ENCODE assay signal across 15 cellular contexts in the genomic region with DNA sequence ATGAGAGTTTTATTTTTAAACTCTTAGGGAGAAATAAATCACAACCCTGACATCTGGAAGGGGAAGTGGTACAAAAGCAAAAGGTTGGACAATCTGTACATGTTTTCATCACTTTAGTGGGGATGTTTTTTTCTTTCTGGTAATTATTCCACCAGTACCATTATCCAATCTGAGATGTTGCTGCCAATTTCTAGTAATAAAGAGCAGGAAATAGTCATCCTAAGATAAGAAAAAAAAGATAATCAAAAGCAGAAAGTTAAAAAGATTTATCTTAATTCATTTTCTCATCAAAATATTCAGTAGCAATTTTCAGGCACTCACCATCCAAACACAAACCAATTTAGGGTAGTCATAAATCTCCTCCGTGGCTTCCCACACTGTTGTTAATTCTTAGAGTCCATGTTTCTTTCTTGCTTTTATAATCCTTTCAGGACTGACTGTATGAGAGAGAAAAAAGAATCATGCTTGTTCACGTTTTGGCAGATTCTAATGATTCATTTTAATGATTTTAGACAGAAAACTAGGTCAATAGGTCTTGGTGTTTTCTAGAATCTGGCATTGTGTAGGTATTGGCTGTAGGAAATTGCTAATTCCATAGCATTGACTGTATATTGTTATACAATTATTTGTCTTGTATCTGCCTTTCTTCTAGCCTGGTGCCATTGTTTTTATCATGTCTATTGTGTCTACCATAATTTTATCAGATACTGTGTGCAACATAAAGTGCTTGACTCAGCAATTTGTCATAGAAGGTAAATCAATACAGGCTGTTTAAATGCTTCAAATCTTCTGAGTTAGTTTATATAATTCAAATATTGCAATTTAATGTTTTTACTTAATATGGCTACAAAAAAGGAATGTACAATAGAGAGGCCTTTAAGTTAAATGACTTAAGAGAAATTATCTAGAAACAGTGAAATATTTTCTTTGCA.
DNase-seq lines count a peak whose midpoint lies in the region; ATAC-seq, FAIRE-seq and TF ChIP-seq lines count a peak whose summit lies in the region.
"Had no signal": no experiment of that assay in that cellular context is flagged by ENCODE, and none has a peak within 500 bp of the region (broad histone marks: within the 10 kb centered on the region; RNA-seq: fewer than 3 reads in every experiment).

No MANE protein-coding gene starts in this region.

- TF ChIP-seq CTCF in A549 (IDR thresholded peaks at IDR 0.05) (no peak), K562 (IDR thresholded peaks at IDR 0.05 in 2 of 3, conservative IDR thresholded peaks at IDR 0.05 in 1 of 3; ENCODE audit: insufficient read depth in 2 of 3, low read depth in 1 of 3, low read length in 3 of 3) (no peak)

- intact Hi-C loops in K562 (cut with micrococcal nuclease): no loop called here

- no peak overlapping the region for H2BK12ac ChIP-seq in mesenchymal stem cell (ENCODE audit: low read length in 2 of 2)

- POLR2A ChIA-PET in A549 (lab: Yijun Ruan, JAX) (no interaction called here), K562 (lab: Yijun Ruan, JAX) (no interaction called here), T-cell (lab: Charles Lee) (no interaction called here)

- no peaks in the 10 kb centered on the region for H3K27me3 ChIP-seq in K562 (ENCODE audit: control insufficient read depth in 2 of 2, insufficient read depth in 2 of 2, low read length in 2 of 2)
- H3K27me3 ChIP-seq in mesenchymal stem cell (ENCODE audit: control insufficient read depth in 1 of 2, insufficient read depth in 1 of 2, low read length in 2 of 2): no peaks in the 10 kb centered on the region
- H3K27me3 ChIP-seq: SJSA1 had no signal

- H3K36me3 ChIP-seq in K562 (ENCODE audit: control insufficient read depth, insufficient read depth, low read length): no peaks in the 10 kb centered on the region
- H3K36me3 ChIP-seq in mesenchymal stem cell (ENCODE audit: control insufficient read depth in 1 of 2, insufficient read depth in 2 of 2, low read depth in 1 of 2, low read length in 2 of 2): no peaks in the 10 kb centered on the region
- H3K36me3 ChIP-seq: SJSA1 had no signal

- H3K27ac ChIP-seq in A549: no peak overlapping the region
- H3K27ac ChIP-seq in K562 (ENCODE audit: extremely low read depth, low read depth, low read length): no peak overlapping the region
- H3K27ac ChIP-seq in mesenchymal stem cell (ENCODE audit: low read length, poor library complexity, severe bottlenecking): no peak overlapping the region
- H3K27ac ChIP-seq: SJSA1 had no signal

- H4K8ac ChIP-seq in mesenchymal stem cell (ENCODE audit: low read length): no peak overlapping the region

- H2AFZ ChIP-seq in K562 (ENCODE audit: low read depth, low read length): no peak overlapping the region
- H2AFZ ChIP-seq in mesenchymal stem cell (ENCODE audit: low read depth, low read length): no peak overlapping the region

- no peaks in the 10 kb centered on the region for H3K9me1 ChIP-seq in K562 (ENCODE audit: control insufficient read depth, insufficient read depth, low read length)

- DNase-seq in A549 (ENCODE audit: low read depth in 1 of 2, low spot score in 1 of 2): no peak
- DNase-seq in MV-4-11 (lab: John Stamatoyannopoulos, UW): peak; percentile 24
- DNase-seq in K562 (ENCODE audit: extremely low read depth in 1 of 4, low spot score in 3 of 4): no peak
- DNase-seq in mesenchymal stem cell: peak; percentile 8
- DNase-seq in T-cell: no peak
- DNase-seq in stimulated activated CD4-positive, alpha-beta T cell treated with anti-CD3 and anti-CD28 coated beads, Interleukin-4, amount 100 ng/mL, for 4 hours: no peak
- no peak for DNase-seq in activated CD4-positive, CD25-positive, alpha-beta regulatory T cell (lab: John Stamatoyannopoulos, UW)
- DNase-seq: DMS79 treated with DMSO at 0.1 percent for 48 hours, KBM-7, NCI-H1694 treated with DMSO at 0.1 percent for 48 hours, NCI-H510A treated with DMSO at 0.1 percent for 48 hours, NCI-H82 had no signal

- no TSS peak for BruUV-seq in K562 (replicated peaks; lab: Mats Ljungman, UMichigan)

- no peak overlapping the region for H2AK5ac ChIP-seq in mesenchymal stem cell (ENCODE audit: low read length, severe bottlenecking)

- H3K27me3 Mint-ChIP-seq in T-cell: peaks cover 2 to 3% of the 10 kb centered on the region in 2 donors

- no peaks in the 10 kb centered on the region for H3K9me3 ChIP-seq in A549
- H3K9me3 ChIP-seq in K562 (replicated peaks; ENCODE audit: control insufficient read depth, insufficient read depth, low read depth, low read length): no peaks in the 10 kb centered on the region; the same call in 1 of the 2 replicates
- H3K9me3 ChIP-seq in mesenchymal stem cell (ENCODE audit: control insufficient read depth, low read length): no peaks in the 10 kb centered on the region
- H3K9me3 ChIP-seq: SJSA1 had no signal

- H3K79me1 ChIP-seq in mesenchymal stem cell (replicated peaks; ENCODE audit: low read length, poor library complexity, severe bottlenecking): no peaks in the 10 kb centered on the region

- no peak overlapping the region for H3K18ac ChIP-seq in mesenchymal stem cell (ENCODE audit: low read depth in 1 of 2, low read length in 2 of 2)

- in situ Hi-C loops in K562 (cut with MboI): no loop called here

- no peak for TF ChIP-seq EP300 in A549 (IDR thresholded peaks at IDR 0.05)
- no peak for TF ChIP-seq EP300 in K562 (IDR thresholded peaks at IDR 0.05; ENCODE audit: low read length)

- H3K14ac ChIP-seq in mesenchymal stem cell (ENCODE audit: low read length in 2 of 2): no peak overlapping the region

- no peak overlapping the region for H3K4me2 ChIP-seq in A549
- H3K4me2 ChIP-seq in K562 (ENCODE audit: insufficient read depth, low read length): no peak overlapping the region
- H3K4me2 ChIP-seq in mesenchymal stem cell (ENCODE audit: low read length, poor library complexity, severe bottlenecking): no peak overlapping the region

- TF ChIP-seq RAD21 in A549 (conservative IDR thresholded peaks at IDR 0.05 in 1 of 2, IDR thresholded peaks at IDR 0.05 in 1 of 2): no peak
- no peak for TF ChIP-seq RAD21 in K562 (CRISPR knock-in tag; conservative IDR thresholded peaks at IDR 0.05 in 1 of 2, IDR thresholded peaks at IDR 0.05 in 1 of 2)

- H4K91ac ChIP-seq in mesenchymal stem cell (ENCODE audit: low read length): no peak overlapping the region

- no peak overlapping the region for H3K4me3 ChIP-seq in A549
- H3K4me3 ChIP-seq in K562: no peak overlapping the region
- no peak overlapping the region for H3K4me3 ChIP-seq in mesenchymal stem cell (ENCODE audit: insufficient read depth in 1 of 2, low read depth in 1 of 2, low read length in 2 of 2)
- H3K4me3 ChIP-seq: SJSA1 had no signal

- no peak overlapping the region for H3K9ac ChIP-seq in K562 (ENCODE audit: insufficient read depth in 1 of 2, low read depth in 2 of 2, low read length in 2 of 2)
- no peak overlapping the region for H3K9ac ChIP-seq in mesenchymal stem cell (ENCODE audit: low read length)

- no peak for FAIRE-seq in A549 (lab: Jason Lieb, UNC)
- no peak for FAIRE-seq in K562 (lab: Jason Lieb, UNC)

- H2BK15ac ChIP-seq in mesenchymal stem cell (ENCODE audit: low read depth, poor library complexity, severe bottlenecking): no peak overlapping the region

- no peaks in the 10 kb centered on the region for H4K20me1 ChIP-seq in K562 (replicated peaks; ENCODE audit: control insufficient read depth, insufficient read depth, low read length)

- H3K4me1 ChIP-seq in A549: no peaks in the 10 kb centered on the region
- no peaks in the 10 kb centered on the region for H3K4me1 ChIP-seq in K562 (replicated peaks in 1 of 2; ENCODE audit: control insufficient read depth in 2 of 2, insufficient read depth in 2 of 2, low read length in 2 of 2)
- H3K4me1 ChIP-seq in mesenchymal stem cell (ENCODE audit: control insufficient read depth, insufficient read depth, low read depth, low read length): no peaks in the 10 kb centered on the region

- H3K9me3 Mint-ChIP-seq in T-cell: peaks cover 0 to 10% (median under 1%) of the 10 kb centered on the region in 3 donors

- H3K4me3 Mint-ChIP-seq in T-cell: no peak overlapping the region
- H3K4me3 Mint-ChIP-seq: CD14-positive monocyte had no signal

- H3K36me3 Mint-ChIP-seq in T-cell: no peaks in the 10 kb centered on the region
- H3K36me3 Mint-ChIP-seq: CD14-positive monocyte had no signal

- H3K23ac ChIP-seq in mesenchymal stem cell (ENCODE audit: low read length in 2 of 2): no peak overlapping the region

- no peak for ATAC-seq in A549
- no peak for ATAC-seq in K562
- ATAC-seq in T-cell (replicated peaks in 1 of 4): no peak
- ATAC-seq: Panc1 had no signal

- no peaks in the 10 kb centered on the region for H3K79me2 ChIP-seq in K562 (ENCODE audit: control insufficient read depth, insufficient read depth, low read length)

- H3K4ac ChIP-seq in mesenchymal stem cell (ENCODE audit: low read depth in 1 of 2, low read length in 2 of 2): no peak overlapping the region

- no peak overlapping the region for H3K27ac Mint-ChIP-seq in T-cell
- H3K27ac Mint-ChIP-seq: CD14-positive monocyte had no signal

- H3K4me1 Mint-ChIP-seq in T-cell: no peaks in the 10 kb centered on the region
- H3K4me1 Mint-ChIP-seq: CD14-positive monocyte had no signal

- H2BK5ac ChIP-seq in mesenchymal stem cell (ENCODE audit: low read depth, low read length, poor library complexity, severe bottlenecking): no peak overlapping the region

- CTCF ChIA-PET in A549 (lab: Yijun Ruan, JAX) (no interaction called here), K562 (lab: Yijun Ruan, JAX; ENCODE audit: low intra/inter-chr PET ratio) (no interaction called here), T-cell (lab: Charles Lee) (no interaction called here)

- WGBS in A549 (ENCODE audit: missing lambda C conversion rate): 19% methylated on average over 2 of the region's 2 CpGs
- WGBS in K562 (ENCODE audit: insufficient coverage, low coverage, missing lambda C conversion rate): 0% methylated on average over 2 of the region's 2 CpGs
- 49% methylated on average over 2 of the region's 2 CpGs for WGBS in mesenchymal stem cell

- TF ChIP-seq POLR2A in A549 (IDR thresholded peaks at IDR 0.05; ENCODE audit: low read length): no peak
- no peak for TF ChIP-seq POLR2A in K562 (conservative IDR thresholded peaks at IDR 0.05)

- no peak overlapping the region for H2BK120ac ChIP-seq in mesenchymal stem cell (ENCODE audit: low read depth, low read length)

TF ChIP-seq in A549, 52 proteins besides CTCF, POLR2A, EP300 and RAD21:
- TF ChIP-seq ZNF302 (CRISPR knock-in tag; IDR thresholded peaks at IDR 0.05) (no peak), MYC (IDR thresholded peaks at IDR 0.05; ENCODE audit: borderline replicate concordance, low read length) (no peak), MAFK (IDR thresholded peaks at IDR 0.05; ENCODE audit: partially characterized antibody) (peak; percentile 82)

TF ChIP-seq in K562, 482 proteins besides CTCF, POLR2A, EP300 and RAD21 (continues in another document):
- TF ChIP-seq MAFF (IDR thresholded peaks at IDR 0.05; ENCODE audit: low read length): peak; percentile 30; the same call in 1 of the 2 replicates

Comparison
In these comparisons a context has a peak if more than half of its experiments do, and no peak if none do; other contexts are left out.
1. DNase-seq: peak in MV-4-11 (single experiment) and mesenchymal stem cell (single experiment); none in A549 (0 of 2), K562 (0 of 4), T-cell (0 of 34), stimulated activated CD4-positive, alpha-beta T cell treated with anti-CD3 and anti-CD28 coated beads, Interleukin-4, amount 100 ng/mL, for 4 hours (0 of 2) and activated CD4-positive, CD25-positive, alpha-beta regulatory T cell (0 of 4).